In genomic region chr5:66830636-66831035, GRCh38 we compare ENCODE assay signal across 13 cellular contexts.
DNase-seq lines count a peak whose midpoint lies in the region; ATAC-seq and TF ChIP-seq lines count a peak whose summit lies in the region.
"Had no signal": no experiment of that assay in that cellular context is flagged by ENCODE, and none has a peak within 500 bp of the region (broad histone marks: within the 10 kb centered on the region; RNA-seq: fewer than 3 reads in every experiment).

No MANE protein-coding gene starts in this region.

- in situ Hi-C loops in astrocyte of the spinal cord (cut with HindIII; ENCODE audit: low sequenced_read_pairs) = no loop called here

- H3F3A ChIP-seq in MM.1S (ENCODE audit: insufficient read depth, low read length) = 0 out of 2 replicates have a peak, but pooled peaks cover 6% of the 10 kb centered on the region
- H3F3A ChIP-seq in neural cell (ENCODE audit: insufficient read depth, low read length, poor library complexity, severe bottlenecking) = no peaks in the 10 kb centered on the region

- no peak for DNase-seq in activated CD8-positive, alpha-beta memory T cell treated with anti-CD3 and anti-CD28 coated beads, Interleukin-2, amount 10 ng/mL, durations not matched to agents 7 days and 5 days
- DNase-seq in activated CD8-positive, alpha-beta memory T cell treated with anti-CD3 and anti-CD28 coated beads, Interleukin-2, amount 50 U/mL, for 4 hours = no peak
- peak; percentile 24 for DNase-seq in MM.1S
- DNase-seq in astrocyte of the spinal cord (ENCODE audit: low read depth, low spot score) = peak; percentile 14
- DNase-seq in activated CD4-positive, alpha-beta T cell treated with anti-CD3 and anti-CD28 coated beads, Interleukin-2, amount 50 U/mL, for 4 hours = no peak
- DNase-seq: activated CD4-positive, alpha-beta T cell treated with anti-CD3 and anti-CD28 coated beads, Interleukin-2, amount 50 U/mL, for 1 hour; naive thymus-derived CD8-positive, alpha-beta T cell; stimulated activated naive CD8-positive, alpha-beta T cell treated with anti-CD3 and anti-CD28 coated beads, Interleukin-15, Interleukin-2, amounts not matched to agents 100 U/mL and 50 U/mL, for 24 hours had no signal

- H3K27ac ChIP-seq in MM.1S (ENCODE audit: low read length) = no peak overlapping the region
- no peak overlapping the region for H3K27ac ChIP-seq in neural cell (ENCODE audit: low read length)

- no peak overlapping the region for H2AFZ ChIP-seq in MM.1S (ENCODE audit: low read length)
- H2AFZ ChIP-seq in neural cell (ENCODE audit: low read depth, low read length) = no peak overlapping the region

- H3K36me3 Mint-ChIP-seq in activated CD8-positive, alpha-beta memory T cell treated with anti-CD3 and anti-CD28 coated beads, Interleukin-2, amount 10 ng/mL, durations not matched to agents 7 days and 5 days = peaks cover 9% of the 10 kb centered on the region
- no peaks in the 10 kb centered on the region for H3K36me3 Mint-ChIP-seq in stimulated activated memory B cell treated with anti-CD40 and anti-IgM and Interleukin-4, amounts not matched to agents 10 μg/mL and 1 μg/mL and 100 μg/mL, for 72 hours
- H3K36me3 Mint-ChIP-seq: naive thymus-derived CD8-positive, alpha-beta T cell had no signal

- no peaks in the 10 kb centered on the region for H3K36me3 ChIP-seq in MM.1S (replicated peaks; ENCODE audit: insufficient read depth, low read length)
- no peaks in the 10 kb centered on the region for H3K36me3 ChIP-seq in neural cell (ENCODE audit: insufficient read depth, low read length)
- H3K36me3 ChIP-seq: SJSA1 had no signal

- no peak for TF ChIP-seq RAD21 in neural cell (conservative IDR thresholded peaks at IDR 0.05)

- CTCF ChIA-PET in activated CD8-positive, alpha-beta memory T cell treated with anti-CD3 and anti-CD28 coated beads, Interleukin-2, amount 10 ng/mL, durations not matched to agents 7 days and 5 days (lab: Charles Lee) = interaction anchor here (0.7 to 7.4 kb wide), 6 partner anchors 10 to 524 kb away, joined by 3 to 117 read pairs (median 4); no protein-coding TSS in a partner anchor

- H3K4me1 Mint-ChIP-seq in activated CD8-positive, alpha-beta memory T cell treated with anti-CD3 and anti-CD28 coated beads, Interleukin-2, amount 10 ng/mL, durations not matched to agents 7 days and 5 days = peaks cover 53% of the 10 kb centered on the region
- H3K4me1 Mint-ChIP-seq in stimulated activated memory B cell treated with anti-CD40 and anti-IgM and Interleukin-4, amounts not matched to agents 10 μg/mL and 1 μg/mL and 100 μg/mL, for 72 hours = peaks cover 16% of the 10 kb centered on the region

- TF ChIP-seq EP300 in neural cell (conservative IDR thresholded peaks at IDR 0.05; ENCODE audit: poor library complexity, severe bottlenecking) = no peak

- H3K9ac ChIP-seq in MM.1S (ENCODE audit: low read length) (no peak overlapping the region), neural cell (ENCODE audit: low read length) (no peak overlapping the region)

- no peak overlapping the region for H3K4me3 ChIP-seq in MM.1S (ENCODE audit: low read length)
- no peak overlapping the region for H3K4me3 ChIP-seq in astrocyte of the spinal cord (ENCODE audit: low read depth, low read length)
- H3K4me3 ChIP-seq in neural cell (ENCODE audit: low read length) = no peak overlapping the region
- H3K4me3 ChIP-seq: SJSA1 had no signal

- peak overlapping the region; percentile 80 for H3K4me3 Mint-ChIP-seq in activated CD8-positive, alpha-beta memory T cell treated with anti-CD3 and anti-CD28 coated beads, Interleukin-2, amount 10 ng/mL, durations not matched to agents 7 days and 5 days
- no peak overlapping the region for H3K4me3 Mint-ChIP-seq in stimulated activated memory B cell treated with anti-CD40 and anti-IgM and Interleukin-4, amounts not matched to agents 10 μg/mL and 1 μg/mL and 100 μg/mL, for 72 hours

- H3K9me3 ChIP-seq in MM.1S (replicated peaks; ENCODE audit: insufficient read depth, low read length) (no peaks in the 10 kb centered on the region), neural cell (ENCODE audit: low read length) (no peaks in the 10 kb centered on the region)
- H3K9me3 ChIP-seq: SJSA1 had no signal

- H4K20me1 ChIP-seq in MM.1S (ENCODE audit: insufficient read depth, low read length) (no peaks in the 10 kb centered on the region), neural cell (ENCODE audit: insufficient read depth) (no peaks in the 10 kb centered on the region)

- H3K4me2 ChIP-seq in MM.1S (ENCODE audit: low read depth, low read length) = peak overlapping the region; percentile 7; the same call in 1 of the 2 replicates
- H3K4me2 ChIP-seq in neural cell (ENCODE audit: low read length) = no peak overlapping the region

- H3K9me3 Mint-ChIP-seq in activated CD8-positive, alpha-beta memory T cell treated with anti-CD3 and anti-CD28 coated beads, Interleukin-2, amount 10 ng/mL, durations not matched to agents 7 days and 5 days (ENCODE audit: low read depth) = no peaks in the 10 kb centered on the region
- no peaks in the 10 kb centered on the region for H3K9me3 Mint-ChIP-seq in stimulated activated memory B cell treated with anti-CD40 and anti-IgM and Interleukin-4, amounts not matched to agents 10 μg/mL and 1 μg/mL and 100 μg/mL, for 72 hours
- H3K9me3 Mint-ChIP-seq: naive thymus-derived CD8-positive, alpha-beta T cell had no signal

- TF ChIP-seq CTCF in MM.1S (IDR thresholded peaks at IDR 0.05; ENCODE audit: low read length) (0 out of 2 replicates have a peak, but pooled peaks have one; percentile 22), astrocyte of the spinal cord (IDR thresholded peaks at IDR 0.05; ENCODE audit: low read depth, low read length) (no peak), neural cell (IDR thresholded peaks at IDR 0.05; ENCODE audit: poor library complexity, severe bottlenecking) (peak; percentile 39)

- H3K4me1 ChIP-seq in MM.1S (ENCODE audit: low read length) = peaks cover 16% of the 10 kb centered on the region

- H3K27ac Mint-ChIP-seq in activated CD8-positive, alpha-beta memory T cell treated with anti-CD3 and anti-CD28 coated beads, Interleukin-2, amount 10 ng/mL, durations not matched to agents 7 days and 5 days = peak overlapping the region; percentile 74
- H3K27ac Mint-ChIP-seq in stimulated activated memory B cell treated with anti-CD40 and anti-IgM and Interleukin-4, amounts not matched to agents 10 μg/mL and 1 μg/mL and 100 μg/mL, for 72 hours = no peak overlapping the region
- H3K27ac Mint-ChIP-seq: IgD-negative memory B cell; naive thymus-derived CD8-positive, alpha-beta T cell had no signal

- H3K9me2 ChIP-seq in MM.1S (replicated peaks; ENCODE audit: insufficient read depth, low read length) (no peaks in the 10 kb centered on the region), neural cell (ENCODE audit: insufficient read depth, low read length) (no peaks in the 10 kb centered on the region)

- peaks cover 15% of the 10 kb centered on the region; the same call in 1 of the 2 replicates for H3K27me3 ChIP-seq in MM.1S (replicated peaks; ENCODE audit: insufficient read depth, low read length)
- peaks cover 21% of the 10 kb centered on the region for H3K27me3 ChIP-seq in neural cell (ENCODE audit: insufficient read depth, low read depth, low read length)
- H3K27me3 ChIP-seq: SJSA1 had no signal

- peaks cover 3% of the 10 kb centered on the region for H3K27me3 Mint-ChIP-seq in activated CD8-positive, alpha-beta memory T cell treated with anti-CD3 and anti-CD28 coated beads, Interleukin-2, amount 10 ng/mL, durations not matched to agents 7 days and 5 days
- peaks cover 19% of the 10 kb centered on the region for H3K27me3 Mint-ChIP-seq in stimulated activated memory B cell treated with anti-CD40 and anti-IgM and Interleukin-4, amounts not matched to agents 10 μg/mL and 1 μg/mL and 100 μg/mL, for 72 hours

- ATAC-seq in activated CD8-positive, alpha-beta memory T cell treated with anti-CD3 and anti-CD28 coated beads, Interleukin-2, amount 10 ng/mL, durations not matched to agents 7 days and 5 days = no peak
- ATAC-seq in GM19035 (IDR thresholded peaks at IDR 0.05; ENCODE audit: unreplicated experiment) = no peak
- no peak for ATAC-seq in stimulated activated memory B cell treated with anti-CD40 and anti-IgM and Interleukin-4, amounts not matched to agents 10 μg/mL and 1 μg/mL and 100 μg/mL, for 72 hours
- ATAC-seq: naive thymus-derived CD8-positive, alpha-beta T cell; stimulated activated naive CD8-positive, alpha-beta T cell treated with anti-CD3 and anti-CD28 coated beads, Interleukin-15, Interleukin-2, amounts not matched to agents 100 U/mL and 50 U/mL, for 24 hours had no signal

- H3K79me2 ChIP-seq in MM.1S (ENCODE audit: low read length) (no peaks in the 10 kb centered on the region), neural cell (replicated peaks; ENCODE audit: insufficient read depth, low read length) (no peaks in the 10 kb centered on the region)

TF ChIP-seq in neural cell, 6 proteins besides CTCF, POLR2A, EP300 and RAD21:
- peak; percentile 19 for TF ChIP-seq SMC3 (conservative IDR thresholded peaks at IDR 0.05; ENCODE audit: poor library complexity)
- TF ChIP-seq MXI1 (conservative IDR thresholded peaks at IDR 0.05; ENCODE audit: poor library complexity, severe bottlenecking) = no peak

Comparison
In these comparisons a context has a peak if more than half of its experiments do, and no peak if none do; other contexts are left out.
1. DNase-seq: peak in MM.1S (single experiment) and astrocyte of the spinal cord (single experiment); none in activated CD8-positive, alpha-beta memory T cell treated with anti-CD3 and anti-CD28 coated beads, Interleukin-2, amount 10 ng/mL, durations not matched to agents 7 days and 5 days (single experiment), activated CD8-positive, alpha-beta memory T cell treated with anti-CD3 and anti-CD28 coated beads, Interleukin-2, amount 50 U/mL, for 4 hours (single experiment) and activated CD4-positive, alpha-beta T cell treated with anti-CD3 and anti-CD28 coated beads, Interleukin-2, amount 50 U/mL, for 4 hours (0 of 2).